In genomic region chr2:121237980-121238665, GRCh38 we compare ENCODE assay signal across 21 cellular contexts. TPM values are rescaled to one million over a fixed set of nuclear protein-coding genes. Genes with fewer than 3 reads are reported as not detected.
DNase-seq lines count a peak whose midpoint lies in the region; ATAC-seq, FAIRE-seq and TF ChIP-seq lines count a peak whose summit lies in the region.
"Had no signal": no experiment of that assay in that cellular context is flagged by ENCODE, and none has a peak within 500 bp of the region (broad histone marks: within the 10 kb centered on the region; RNA-seq: fewer than 3 reads in every experiment).

No MANE protein-coding gene starts in this region.

- TF ChIP-seq POLR2A in H1 (IDR thresholded peaks at IDR 0.05; ENCODE audit: control extremely low read depth in 1 of 2, low read depth in 2 of 2, low read length in 2 of 2) = no peak

- H3K36me3 Mint-ChIP-seq in CD8-positive, alpha-beta memory T cell = no peaks in the 10 kb centered on the region

- no peak for FAIRE-seq in H1 (lab: Jason Lieb, UNC)
- FAIRE-seq: GM12891, HTR-8/SVneo had no signal

- intact Hi-C loops in PC-3 (cut with micrococcal nuclease) = no loop called here

- TF ChIP-seq CTCF in PC-3 (conservative IDR thresholded peaks at IDR 0.05; ENCODE audit: low read depth, low read length) = no peak
- no peak for TF ChIP-seq CTCF in H1 (IDR thresholded peaks at IDR 0.05; ENCODE audit: control extremely low read depth in 1 of 3, insufficient read depth in 1 of 3, low read depth in 1 of 3, low read length in 3 of 3)

- H3K79me2 ChIP-seq in PC-3 (ENCODE audit: low read length) = no peaks in the 10 kb centered on the region
- no peaks in the 10 kb centered on the region for H3K79me2 ChIP-seq in H1 (ENCODE audit: control insufficient read depth in 1 of 2, insufficient read depth in 2 of 2, low read length in 2 of 2)

- no peak overlapping the region for H2BK5ac ChIP-seq in H1 (ENCODE audit: low read depth, low read length)

- H2BK120ac ChIP-seq in H1 (replicated peaks; ENCODE audit: low read depth, low read length) = no peak overlapping the region

- H3K4me1 Mint-ChIP-seq in CD8-positive, alpha-beta memory T cell = no peaks in the 10 kb centered on the region

- no peak for ATAC-seq in PC-3

- BruUV-seq in PC-3 (replicated peaks; lab: Mats Ljungman, UMichigan) = no TSS peak

- H3K36me3 ChIP-seq in PC-3 (ENCODE audit: low read depth, low read length) = no peaks in the 10 kb centered on the region
- H3K36me3 ChIP-seq in H1 (ENCODE audit: control insufficient read depth in 2 of 4, insufficient read depth in 4 of 4, low read length in 3 of 4) = no peaks in the 10 kb centered on the region; a peak in 1 of 8 replicates
- H3K36me3 ChIP-seq in CD8-positive, alpha-beta memory T cell (ENCODE audit: insufficient read depth, low read length) = no peaks in the 10 kb centered on the region
- H3K36me3 ChIP-seq: BE2C, sigmoid colon had no signal

- H3K27me3 ChIP-seq in PC-3 (ENCODE audit: low read length) (no peaks in the 10 kb centered on the region), H1 (replicated peaks in 1 of 4; ENCODE audit: control insufficient read depth in 3 of 4, extremely low read depth in 1 of 4, insufficient read depth in 3 of 4, low read length in 3 of 4) (no peaks in the 10 kb centered on the region)
- H3K27me3 ChIP-seq in CD8-positive, alpha-beta memory T cell (ENCODE audit: insufficient read depth, low read length, poor library complexity, severe bottlenecking) = no peaks in the 10 kb centered on the region
- H3K27me3 ChIP-seq: BE2C, sigmoid colon, stomach had no signal

- no peak overlapping the region for H3K23ac ChIP-seq in H1 (ENCODE audit: insufficient read length)

- no peak overlapping the region for H3K18ac ChIP-seq in H1 (ENCODE audit: extremely low read depth, low read length)

- H3K56ac ChIP-seq in H1 (replicated peaks; ENCODE audit: insufficient read length, low read depth, low read length) = no peak overlapping the region

- TF ChIP-seq EP300 in H1 (IDR thresholded peaks at IDR 0.05; ENCODE audit: borderline replicate concordance in 1 of 2, low read depth in 2 of 2, low read length in 2 of 2) = no peak

- CTCF ChIA-PET in PC-3 (lab: Charles Lee) = no interaction called here
- CTCF ChIA-PET in H1 (lab: Charles Lee; ENCODE audit: partially characterized antibody) = no interaction called here
- CTCF ChIA-PET in CD8-positive, alpha-beta memory T cell (lab: Charles Lee) = no interaction called here

- H2BK20ac ChIP-seq in H1 (ENCODE audit: low read length) = no peak overlapping the region

- H4K20me1 ChIP-seq in PC-3 (ENCODE audit: low read length) = no peaks in the 10 kb centered on the region
- H4K20me1 ChIP-seq in H1 (replicated peaks in 1 of 2; ENCODE audit: control insufficient read depth in 1 of 2, insufficient read depth in 2 of 2, low read length in 2 of 2) = no peaks in the 10 kb centered on the region

- H3K4me1 ChIP-seq in PC-3 (ENCODE audit: insufficient read depth, low read length) (no peaks in the 10 kb centered on the region), H1 (replicated peaks in 1 of 4; ENCODE audit: control insufficient read depth in 3 of 4, insufficient read depth in 4 of 4, low read length in 3 of 4) (no peaks in the 10 kb centered on the region; a peak in 1 of 7 replicates)
- H3K4me1 ChIP-seq in CD8-positive, alpha-beta memory T cell (ENCODE audit: insufficient read depth, low read length) = no peaks in the 10 kb centered on the region
- H3K4me1 ChIP-seq: BE2C, sigmoid colon, stomach had no signal

- H4K5ac ChIP-seq in H1 (ENCODE audit: insufficient read length, low read depth, low read length) = no peak overlapping the region

- H3K4me3 ChIP-seq in PC-3 (ENCODE audit: low read length) (no peak overlapping the region), H1 (ENCODE audit: extremely low read depth in 1 of 4, insufficient read depth in 2 of 4, low read depth in 3 of 4, low read length in 4 of 4) (no peak overlapping the region)
- H3K4me3 ChIP-seq in CD8-positive, alpha-beta memory T cell (ENCODE audit: low read length) = no peak overlapping the region
- H3K4me3 ChIP-seq: lung, sigmoid colon, stomach had no signal

- DNase-seq in EL (peak; percentile 16), PC-3 (peak; percentile 2), H1 (ENCODE audit: low read depth in 1 of 2, low spot score in 2 of 2) (no peak), renal cortical epithelial cell (ENCODE audit: low read depth) (peak; percentile 49), cerebellar cortex (ENCODE audit: low spot score) (no peak), NK-92 (lab: John Stamatoyannopoulos, UW; ENCODE audit: unreplicated experiment) (no peak)
- DNase-seq in CD8-positive, alpha-beta memory T cell = no peak
- DNase-seq: activated CD4-positive, alpha-beta T cell treated with anti-CD3 and anti-CD28 coated beads, Interleukin-2, amount 50 U/mL, for 4 hours; activated naive CD4-positive, alpha-beta T cell treated with Interleukin-2 at 50 U/mL for 16 hours; activated T-cell treated with anti-CD3 and anti-CD28 coated beads for 4 hours; BE2C; NK-92 treated with Interleukin-12 subunit alpha and Interleukin-12 subunit beta, amount 100 ng/mL, for 24 hours; sigmoid colon; stimulated activated CD4-positive, alpha-beta T cell treated with anti-CD3 and anti-CD28 coated beads, Interleukin-2, amount 100 ng/mL, for 48 hours; stomach had no signal

- H3K9me2 ChIP-seq in PC-3 (replicated peaks; ENCODE audit: low read length) = no peaks in the 10 kb centered on the region

- no peaks in the 10 kb centered on the region for H3K79me1 ChIP-seq in H1 (ENCODE audit: low read depth, low read length)

- no peak overlapping the region for H4K8ac ChIP-seq in H1 (ENCODE audit: extremely low read depth, insufficient read depth, low read length)

- H3K14ac ChIP-seq in H1 (ENCODE audit: insufficient read length) = no peak overlapping the region

- H3K27ac ChIP-seq in PC-3 (ENCODE audit: low read length) (no peak overlapping the region), H1 (ENCODE audit: low read depth, low read length) (no peak overlapping the region)
- no peak overlapping the region for H3K27ac ChIP-seq in CD8-positive, alpha-beta memory T cell (ENCODE audit: low read depth, low read length)
- H3K27ac ChIP-seq: sigmoid colon, stomach had no signal

- H3K9me3 ChIP-seq in PC-3 (ENCODE audit: low read length) (no peaks in the 10 kb centered on the region), H1 (ENCODE audit: insufficient read depth in 2 of 2, low read depth in 1 of 2, low read length in 1 of 2) (no peaks in the 10 kb centered on the region)
- no peaks in the 10 kb centered on the region for H3K9me3 ChIP-seq in CD8-positive, alpha-beta memory T cell (ENCODE audit: low read length)
- H3K9me3 ChIP-seq: BE2C, sigmoid colon, stomach had no signal

- no peaks in the 10 kb centered on the region for H3F3A ChIP-seq in PC-3 (ENCODE audit: low read length, unreplicated experiment)

- no peak overlapping the region for H3K9ac ChIP-seq in PC-3 (ENCODE audit: low read length)
- no peak overlapping the region for H3K9ac ChIP-seq in H1 (replicated peaks in 1 of 4; ENCODE audit: extremely low read depth in 1 of 4, low read depth in 3 of 4, low read length in 3 of 4)

- no peak overlapping the region for H3K4me3 Mint-ChIP-seq in CD8-positive, alpha-beta memory T cell
- H3K4me3 Mint-ChIP-seq: dendritic cell treated with granulocyte-macrophage colony-stimulating factor and Interleukin-4, amounts not matched to agents 40 ng/mL and 50 ng/mL, for 4 days had no signal

- no peak overlapping the region for H2AK5ac ChIP-seq in H1 (ENCODE audit: low read depth, low read length)

- no peaks in the 10 kb centered on the region for H3K23me2 ChIP-seq in H1 (ENCODE audit: low read depth, low read length)

- no peak overlapping the region for H3K4me2 ChIP-seq in PC-3 (ENCODE audit: low read length)
- no peak overlapping the region for H3K4me2 ChIP-seq in H1 (ENCODE audit: insufficient read depth in 1 of 2, low read depth in 2 of 2, low read length in 2 of 2)

- WGBS in H1 (ENCODE audit: extremely low coverage in 1 of 2, insufficient coverage in 1 of 2, insufficient read length in 1 of 2, insufficient replicate concordance in 2 of 2, low coverage in 1 of 2, low lambda C conversion rate in 2 of 2, missing lambda C conversion rate in 1 of 2), 2 experiments = 91% methylated on average over 16 of the region's 16 CpGs; no CpG with 5 or more reads in 1 of the 2 experiments

- TF ChIP-seq RAD21 in H1 (IDR thresholded peaks at IDR 0.05 in 1 of 2, conservative IDR thresholded peaks at IDR 0.05 in 1 of 2; ENCODE audit: low read depth in 2 of 2, low read length in 2 of 2) = no peak

- H2BK15ac ChIP-seq in H1 (ENCODE audit: low read length) = no peak overlapping the region

- no peak overlapping the region for H4K91ac ChIP-seq in H1 (replicated peaks; ENCODE audit: insufficient read length, low read length)

- peaks cover 8 to 11% of the 10 kb centered on the region in 2 donors for H3K27me3 Mint-ChIP-seq in CD8-positive, alpha-beta memory T cell

- POLR2A ChIA-PET in PC-3 (lab: Charles Lee; ENCODE audit: unreplicated experiment) (no interaction called here), H1 (lab: Charles Lee; ENCODE audit: partially characterized antibody) (interaction anchor here (0.5 kb wide), 1 partner anchor 18 kb away, joined by 3 read pairs; no protein-coding TSS in a partner anchor)
- POLR2A ChIA-PET in CD8-positive, alpha-beta memory T cell (lab: Charles Lee) = no interaction called here

- no peak overlapping the region for H3K4ac ChIP-seq in H1 (replicated peaks; ENCODE audit: insufficient read length, low read depth, low read length)

- no peak overlapping the region for H2BK12ac ChIP-seq in H1 (ENCODE audit: low read depth, low read length)

- no peaks in the 10 kb centered on the region for H3K9me3 Mint-ChIP-seq in CD8-positive, alpha-beta memory T cell
- H3K9me3 Mint-ChIP-seq: dendritic cell treated with granulocyte-macrophage colony-stimulating factor and Interleukin-4, amounts not matched to agents 40 ng/mL and 50 ng/mL, for 4 days had no signal

- no peak overlapping the region for H3K27ac Mint-ChIP-seq in CD8-positive, alpha-beta memory T cell
- H3K27ac Mint-ChIP-seq: dendritic cell treated with granulocyte-macrophage colony-stimulating factor and Interleukin-4, amounts not matched to agents 40 ng/mL and 50 ng/mL, for 4 days had no signal

- no peak overlapping the region for H2AFZ ChIP-seq in PC-3 (ENCODE audit: low read length)
- no peak overlapping the region for H2AFZ ChIP-seq in H1 (ENCODE audit: low read length)

RNA-seq across cellular contexts. Expression of gene TFCP2L1, which starts 46.9 kb away (rescaled TPM):
- 2.4 and 3.5 TPM in 2 replicates for total RNA-seq in PC-3 (2014; rRNA removed)
- total RNA-seq in H1 (2021; fragmentation: NEBNext Ultra II Directional; extraction: Animal tissue kit (Norgen Biotek cat#: 25700)) = 3.2 and 3.8 TPM in 2 replicates
- 1.5 and 4.0 TPM in 2 replicates for polyA plus RNA-seq in H1 (2011; rRNA removed)
- 2.2 TPM for polyA plus RNA-seq in H1 (2011; cell fraction: cytosol; rRNA removed)
- 3.4 TPM for polyA plus RNA-seq in H1 (2011; cell fraction: nucleus; rRNA removed)
- polyA plus RNA-seq in H1 (2012, experiment 1 of 2) = 0.93 to 1.4 TPM (median 1.0 TPM) in 4 replicates
- polyA plus RNA-seq in H1 (2012, experiment 2 of 2) = 0.24 TPM
- polyA plus RNA-seq in H1 (2013, experiment 1 of 2) = 1.6 TPM
- 1.5 TPM for polyA plus RNA-seq in H1 (2013, experiment 2 of 2)
- 2.9 and 7.2 TPM in 2 replicates for polyA minus RNA-seq in H1 (2011; rRNA and poly(A)+ RNA removed)
- 1.7 TPM for polyA minus RNA-seq in H1 (2011; cell fraction: cytosol; rRNA and poly(A)+ RNA removed)
- polyA minus RNA-seq in H1 (2011; cell fraction: nucleus; rRNA and poly(A)+ RNA removed) = 1.00 TPM
- total RNA-seq in renal cortical epithelial cell = 16.1 and 139 TPM in 2 replicates
- total RNA-seq in CD8-positive, alpha-beta memory T cell = under 1 TPM; 0.11 to 0.16 TPM
- polyA plus RNA-seq in CD8-positive, alpha-beta memory T cell = 0.45 TPM
- total RNA-seq: myocyte, osteocyte had no signal

Comparison
In these comparisons a context has a peak if more than half of its experiments do, and no peak if none do; other contexts are left out.
1. DNase-seq: peak in EL (single experiment), PC-3 (single experiment) and renal cortical epithelial cell (single experiment); none in H1 (0 of 2), CD8-positive, alpha-beta memory T cell (0 of 5), cerebellar cortex (single experiment) and NK-92 (single experiment).